22 cellular contexts compared by ENCODE assay signal in genomic region chrX:40016702-40017101, GRCh38.
"Had no signal": no experiment of that assay in that cellular context is flagged by ENCODE, and none has a peak within 500 bp of the region (broad histone marks: within the 10 kb centered on the region; RNA-seq: fewer than 3 reads in every experiment).

No MANE protein-coding gene starts in this region.

- H3K27ac ChIP-seq: heart left ventricle, pancreas, suprapubic skin, thyroid gland had no signal

- ATAC-seq: esophagus mucosa; heart left ventricle; left colon; left ventricle myocardium superior; pancreas; right cardiac atrium; stimulated activated naive CD8-positive, alpha-beta T cell treated with anti-CD3 and anti-CD28 coated beads, Interleukin-15, Interleukin-2, amounts not matched to agents 100 U/mL and 50 U/mL, for 24 hours had no signal

- FAIRE-seq: endometrium, frontal cortex, pancreas, small intestine, urothelium cell line had no signal

- H3K27ac Mint-ChIP-seq: progenitor cell of endocrine pancreas had no signal

- H3K4me1 ChIP-seq: pancreas had no signal

- H3K9me3 ChIP-seq: pancreas, suprapubic skin, thyroid gland had no signal

- H3K27me3 Mint-ChIP-seq: naive B cell had no signal

- H3K36me3 Mint-ChIP-seq: type B pancreatic cell had no signal

- H3K9me3 Mint-ChIP-seq: type B pancreatic cell had no signal

- H3K4me3 ChIP-seq: heart left ventricle, lung, pancreas, suprapubic skin, thyroid gland had no signal

- H3K27me3 ChIP-seq: suprapubic skin, thyroid gland had no signal

- DNase-seq: effector memory CD4-positive, alpha-beta T cell; heart left ventricle; hippocampal formation; left colon; left ventricle myocardium superior; mesendoderm; naive B cell; occipital lobe; pancreas; right cardiac atrium; small intestine; stimulated activated CD4-positive, alpha-beta T cell treated with anti-CD3 and anti-CD28 coated beads, Interleukin-12 subunit alpha, Interleukin-12 subunit beta, amount 100 ng/mL, for 4 hours; stimulated activated naive CD8-positive, alpha-beta T cell treated with anti-CD3 and anti-CD28 coated beads, Interleukin-15, Interleukin-2, amounts not matched to agents 100 U/mL and 50 U/mL, for 24 hours; thyroid gland had no signal

- H3K4me3 Mint-ChIP-seq: type B pancreatic cell had no signal

- H3K36me3 ChIP-seq: heart left ventricle, pancreas, suprapubic skin, thyroid gland had no signal
